In genomic region chr2:90069290-90069894, GRCh38 we compare ENCODE assay signal across 8 cellular contexts.
DNase-seq lines count a peak whose midpoint lies in the region; ATAC-seq and TF ChIP-seq lines count a peak whose summit lies in the region.

No MANE protein-coding gene starts in this region.

- DNase-seq in BE2C (peak; percentile 41), GM13977 (ENCODE audit: low spot score) (peak; percentile 39), UCSD-AML1 (lab: John Stamatoyannopoulos, UW; ENCODE audit: unreplicated experiment) (peak; percentile 60), kidney tubule cell (ENCODE audit: low spot score) (peak; percentile 58), cerebellum (ENCODE audit: low spot score) (no peak), GF-D8 (lab: John Stamatoyannopoulos, UW) (no peak), osteocyte (ENCODE audit: extremely low spot score, unreplicated experiment) (no peak)

- no peak overlapping the region for H3K4me3 Mint-ChIP-seq in osteocyte (ENCODE audit: unreplicated experiment)

- TF ChIP-seq CTCF in BE2C (IDR thresholded peaks at IDR 0.05; ENCODE audit: low read depth, low read length) = peak; percentile 64
- peak; percentile 68 for TF ChIP-seq CTCF in GM13977 (IDR thresholded peaks at IDR 0.05; ENCODE audit: extremely low read depth, insufficient read depth, missing control alignments)
- TF ChIP-seq CTCF in osteocyte (IDR thresholded peaks at IDR 0.05) = no peak

- in situ Hi-C loops in GM13977 (cut with MboI; ENCODE audit: low pct_unique_long_range_greater_than_20kb, low sequenced_read_pairs, unreplicated experiment) = no loop called here

- no peaks in the 10 kb centered on the region for H3K27me3 Mint-ChIP-seq in osteocyte (ENCODE audit: unreplicated experiment)

- peaks cover 2% of the 10 kb centered on the region for H3K36me3 Mint-ChIP-seq in osteocyte (ENCODE audit: unreplicated experiment)

- no peaks in the 10 kb centered on the region for H3K4me1 ChIP-seq in BE2C

- no peaks in the 10 kb centered on the region for H3K9me3 ChIP-seq in BE2C

- peaks cover 35% of the 10 kb centered on the region for H3K9me3 Mint-ChIP-seq in osteocyte (ENCODE audit: unreplicated experiment)

- H3K4me3 ChIP-seq in BE2C (ENCODE audit: low read depth, low read length) = no peak overlapping the region

- H3K27ac Mint-ChIP-seq in osteocyte (ENCODE audit: unreplicated experiment) = no peak overlapping the region

- no peaks in the 10 kb centered on the region for H3K27me3 ChIP-seq in BE2C

- no peaks in the 10 kb centered on the region for H3K36me3 ChIP-seq in BE2C

- ATAC-seq in HG03521 (IDR thresholded peaks at IDR 0.05; ENCODE audit: unreplicated experiment) = peak; percentile 83

- H3K4me1 Mint-ChIP-seq in osteocyte (ENCODE audit: unreplicated experiment) = no peaks in the 10 kb centered on the region

Comparison
In these comparisons a context has a peak if more than half of its experiments do, and no peak if none do; other contexts are left out.
1. DNase-seq: peak in BE2C (single experiment), GM13977 (single experiment), UCSD-AML1 (single experiment) and kidney tubule cell (single experiment); none in cerebellum (single experiment), GF-D8 (single experiment) and osteocyte (single experiment).